ENCODE assay signal across 1 cellular context in the genomic region with DNA sequence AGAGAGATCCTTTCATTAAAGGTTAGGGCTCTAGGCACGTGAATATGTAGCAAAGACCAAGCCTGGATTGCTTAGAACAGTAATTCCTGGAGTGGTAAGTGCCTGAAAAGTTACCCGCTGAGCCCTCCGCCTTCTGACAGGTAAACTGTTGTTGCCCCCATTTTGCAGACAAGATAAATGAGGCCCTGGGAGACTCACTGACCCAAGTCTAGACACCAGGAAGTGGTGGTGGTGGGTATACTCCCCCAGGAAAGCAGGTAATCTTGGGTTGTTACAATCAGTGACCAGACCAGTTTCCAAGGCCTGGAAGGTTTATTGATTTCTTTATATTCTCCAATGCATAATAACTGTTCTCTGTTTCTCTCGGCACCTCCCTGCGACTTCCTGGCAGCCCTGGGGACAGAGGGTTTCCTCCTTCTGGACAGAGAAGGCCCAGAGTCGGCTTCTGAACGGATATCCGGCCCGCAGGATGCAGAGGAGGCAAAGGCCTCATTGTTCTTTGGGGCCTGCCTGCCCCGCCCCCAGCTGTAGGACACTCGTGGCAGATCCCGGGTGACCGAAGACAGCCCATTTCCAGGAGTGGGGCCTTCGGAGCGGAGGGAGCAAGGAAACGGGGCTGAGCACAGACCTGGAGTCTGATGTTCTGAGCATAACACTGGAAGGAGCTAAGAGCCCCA.
TF ChIP-seq lines count a peak whose summit lies in the region.

No MANE protein-coding gene starts in this region.

TF ChIP-seq in A549, 52 proteins besides CTCF, POLR2A, EP300 and RAD21 (continued from another document):
- TF ChIP-seq BCL3 (IDR thresholded peaks at IDR 0.05), result no peak
TF ChIP-seq in A549: peak in this region for 1.
